ENCODE assay signal across 9 cellular contexts in genomic region chr4:41142946-41143720, GRCh38.
DNase-seq lines count a peak whose midpoint lies in the region; ATAC-seq and TF ChIP-seq lines count a peak whose summit lies in the region.
"Had no signal": no experiment of that assay in that cellular context is flagged by ENCODE, and none has a peak within 500 bp of the region (broad histone marks: within the 10 kb centered on the region; RNA-seq: fewer than 3 reads in every experiment).

No MANE protein-coding gene starts in this region.

- intact Hi-C loops in psoas muscle (cut with DNase I) = loop anchor here in 1 of 2 donors (5.0 kb wide), 1 partner anchor 69 kb away; the partner anchor contains the start of gene APBB2

- no peak overlapping the region for H3K9ac ChIP-seq in Karpas-422 (ENCODE audit: low read length)

- no peak overlapping the region for H2AFZ ChIP-seq in Karpas-422 (ENCODE audit: low read length)

- WGBS in psoas muscle, 3 donors = 18 to 36% (median 22%) methylated on average over 7 of the region's 7 CpGs

- H3K4me2 ChIP-seq in Karpas-422 (ENCODE audit: low read depth, low read length, poor library complexity, severe bottlenecking) = no peak overlapping the region

- no peaks in the 10 kb centered on the region for H3K9me3 ChIP-seq in psoas muscle
- H3K9me3 ChIP-seq in Karpas-422 (ENCODE audit: low read length) = no peaks in the 10 kb centered on the region

- peak; percentile 55 to 83 (median 74) for ATAC-seq in psoas muscle

- H3K79me2 ChIP-seq in Karpas-422 (ENCODE audit: low read length) = no peaks in the 10 kb centered on the region

- DNase-seq in COLO829 (ENCODE audit: low spot score) (peak; percentile 40), glomerular visceral epithelial cell (ENCODE audit: extremely low spot score) (peak; percentile 92), psoas muscle (peak; percentile 49 to 63), NCI-H446 (lab: John Stamatoyannopoulos, UW) (no peak), NCI-H345 (lab: John Stamatoyannopoulos, UW) (no peak), anterior cingulate cortex (lab: John Stamatoyannopoulos, UW) (no peak), Karpas-422 (no peak)
- DNase-seq: DND-41 had no signal

- H3K4me3 ChIP-seq in psoas muscle (peak overlapping the region; percentile 3), Karpas-422 (ENCODE audit: low read length) (no peak overlapping the region)

- TF ChIP-seq CTCF in VCaP (conservative IDR thresholded peaks at IDR 0.05) (no peak), psoas muscle (IDR thresholded peaks at IDR 0.05) (no peak)

- H3K4me1 ChIP-seq in psoas muscle (peaks cover 37% of the 10 kb centered on the region), Karpas-422 (ENCODE audit: low read length) (no peaks in the 10 kb centered on the region)

- H3K27me3 ChIP-seq in psoas muscle (ENCODE audit: insufficient read depth in 3 of 3, low read length in 2 of 3) (no peaks in the 10 kb centered on the region), Karpas-422 (ENCODE audit: low read length) (no peaks in the 10 kb centered on the region)

- no peaks in the 10 kb centered on the region for H3K9me2 ChIP-seq in Karpas-422 (replicated peaks; ENCODE audit: insufficient read depth, low read length)

- H4K20me1 ChIP-seq in Karpas-422 (ENCODE audit: insufficient read depth, low read depth, low read length) = no peaks in the 10 kb centered on the region

- H3K36me3 ChIP-seq in psoas muscle (ENCODE audit: insufficient read depth in 1 of 2, low read depth in 1 of 2) (no peaks in the 10 kb centered on the region), Karpas-422 (ENCODE audit: insufficient read depth, low read length) (no peaks in the 10 kb centered on the region)

- H3K27ac ChIP-seq in VCaP (peak overlapping the region; percentile 9; the same call in 1 of the 2 replicates), psoas muscle (peak overlapping the region; percentile 54), Karpas-422 (ENCODE audit: low read length) (no peak overlapping the region)

Comparison
In these comparisons a context has a peak if more than half of its experiments do, and no peak if none do; other contexts are left out.
1. DNase-seq: peak in COLO829 (single experiment), glomerular visceral epithelial cell (single experiment) and psoas muscle (2 of 2); none in NCI-H446 (0 of 2), NCI-H345 (single experiment), anterior cingulate cortex (0 of 58) and Karpas-422 (single experiment).